ENCODE assay signal across 8 cellular contexts in the genomic region with DNA sequence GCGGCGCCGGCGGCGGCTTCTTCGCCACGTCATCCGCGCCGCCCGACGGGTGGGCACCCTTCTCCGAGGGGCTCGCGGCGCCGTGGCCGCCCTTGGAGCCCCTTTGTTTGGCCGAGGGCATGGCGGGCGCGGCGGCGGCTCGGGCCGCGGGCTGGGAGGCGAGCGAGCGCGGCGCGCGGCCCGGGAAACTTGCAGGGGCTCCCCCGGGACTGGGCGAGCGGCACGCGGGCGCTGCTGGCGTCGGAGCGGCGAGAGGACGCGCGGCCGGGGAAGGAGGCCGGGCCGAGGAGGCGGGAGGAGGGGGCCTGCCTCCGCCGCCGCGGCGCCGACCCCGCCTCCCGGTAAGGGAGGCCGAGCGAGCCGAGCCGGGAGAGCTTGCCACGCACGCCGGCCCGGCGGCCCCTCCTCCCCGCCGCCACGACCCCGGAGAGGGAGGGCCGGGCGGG. TPM values are rescaled to one million over a fixed set of nuclear protein-coding genes. Genes with fewer than 3 reads are reported as not detected.
DNase-seq lines count a peak whose midpoint lies in the region; ATAC-seq, FAIRE-seq and TF ChIP-seq lines count a peak whose summit lies in the region.

A gene with protein sequence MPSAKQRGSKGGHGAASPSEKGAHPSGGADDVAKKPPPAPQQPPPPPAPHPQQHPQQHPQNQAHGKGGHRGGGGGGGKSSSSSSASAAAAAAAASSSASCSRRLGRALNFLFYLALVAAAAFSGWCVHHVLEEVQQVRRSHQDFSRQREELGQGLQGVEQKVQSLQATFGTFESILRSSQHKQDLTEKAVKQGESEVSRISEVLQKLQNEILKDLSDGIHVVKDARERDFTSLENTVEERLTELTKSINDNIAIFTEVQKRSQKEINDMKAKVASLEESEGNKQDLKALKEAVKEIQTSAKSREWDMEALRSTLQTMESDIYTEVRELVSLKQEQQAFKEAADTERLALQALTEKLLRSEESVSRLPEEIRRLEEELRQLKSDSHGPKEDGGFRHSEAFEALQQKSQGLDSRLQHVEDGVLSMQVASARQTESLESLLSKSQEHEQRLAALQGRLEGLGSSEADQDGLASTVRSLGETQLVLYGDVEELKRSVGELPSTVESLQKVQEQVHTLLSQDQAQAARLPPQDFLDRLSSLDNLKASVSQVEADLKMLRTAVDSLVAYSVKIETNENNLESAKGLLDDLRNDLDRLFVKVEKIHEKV (minus strand): TSS at position 290 of the 446 bp plus-strand sequence. CDS start 169 bp downstream, at position 121.

- ATAC-seq in GM19455 (IDR thresholded peaks at IDR 0.05; ENCODE audit: unreplicated experiment) (peak; percentile 47), heart left ventricle (peak; percentile 45 to 85 (median 84))

- H3K9ac ChIP-seq in SK-N-MC (ENCODE audit: insufficient read length) (peak within 1 kb of the TSS; percentile 97), parathyroid adenoma (peak within 1 kb of the TSS; percentile 85)

- TF ChIP-seq CTCF in adrenal gland (IDR thresholded peaks at IDR 0.05) (no peak), heart left ventricle (IDR thresholded peaks at IDR 0.05) (no peak), parathyroid adenoma (IDR thresholded peaks at IDR 0.05) (no peak)

- H3K4me2 ChIP-seq in parathyroid adenoma (ENCODE audit: low read length) = peak within 1 kb of the TSS; percentile 93

- WGBS in adrenal gland, 4 donors = 0% methylated on average over 46 to 75 of the region's 75 CpGs; no CpG with 5 or more reads in 2 of the 4 donors
- WGBS in heart left ventricle, 4 donors = 0 to 1% (median 1%) methylated on average over 17 to 75 of the region's 75 CpGs; no CpG with 5 or more reads in 1 of the 4 donors

- peak within 1 kb of the TSS; percentile 96 for H2AFZ ChIP-seq in parathyroid adenoma

- H3K36me3 ChIP-seq in SK-N-MC (ENCODE audit: insufficient read depth, low read length) = peaks cover 31% of the 10 kb centered on the region
- H3K36me3 ChIP-seq in adrenal gland (replicated peaks in 1 of 2) = no peaks in the 10 kb centered on the region
- peaks cover 0 to 19% (median 8%) of the 10 kb centered on the region in 9 donors for H3K36me3 ChIP-seq in heart left ventricle
- H3K36me3 ChIP-seq in parathyroid adenoma (ENCODE audit: control insufficient read depth, insufficient read depth, low read length) = no peaks in the 10 kb centered on the region

- peaks cover 23% of the 10 kb centered on the region for H3K79me2 ChIP-seq in parathyroid adenoma

- FAIRE-seq in HTR-8/SVneo (lab: Jason Lieb, UNC) = peak; percentile 20

- H3K4me3 ChIP-seq in SK-N-MC = peak within 1 kb of the TSS; percentile 82
- peak within 1 kb of the TSS; percentile 41 to 99 (median 77) for H3K4me3 ChIP-seq in adrenal gland
- H3K4me3 ChIP-seq in heart left ventricle = peak within 1 kb of the TSS; percentile 75 to 95 (median 91)
- H3K4me3 ChIP-seq in parathyroid adenoma (ENCODE audit: low read depth, low read length) = peak within 1 kb of the TSS; percentile 70

- H3K27ac ChIP-seq in SK-N-MC (peak within 1 kb of the TSS; percentile 90), adrenal gland (peak within 1 kb of the TSS; percentile 74 to 100 (median 97)), heart left ventricle (peak within 1 kb of the TSS; percentile 90 to 100 (median 99)), parathyroid adenoma (peak within 1 kb of the TSS; percentile 91)

- intact Hi-C loops in adrenal gland (cut with DNase I) = no loop called here
- intact Hi-C loops in heart left ventricle (cut with DNase I) = loop anchor here in 9 of 10 donors (2.0 to 10.0 kb wide), 6 partner anchors 35 to 95 kb away; a partner anchor contains a TSS

- TF ChIP-seq POLR2A in adrenal gland (IDR thresholded peaks at IDR 0.05) (peak; percentile 72 to 76), heart left ventricle (IDR thresholded peaks at IDR 0.05) (peak in 1 of 2 donors; percentile 42)

- H3K27me3 ChIP-seq in adrenal gland (no peaks in the 10 kb centered on the region), heart left ventricle (no peaks in the 10 kb centered on the region), parathyroid adenoma (ENCODE audit: control insufficient read depth, insufficient read depth, low read length) (no peaks in the 10 kb centered on the region)

- H3K4me1 ChIP-seq in adrenal gland (replicated peaks in 1 of 2) (peaks cover 29 to 55% of the 10 kb centered on the region in 2 donors), heart left ventricle (peaks cover 3 to 55% (median 36%) of the 10 kb centered on the region in 12 donors), parathyroid adenoma (peaks cover 11% of the 10 kb centered on the region)

- H3K9me3 ChIP-seq in SK-N-MC (ENCODE audit: low read depth, low read length) = no peaks in the 10 kb centered on the region
- no peaks in the 10 kb centered on the region for H3K9me3 ChIP-seq in adrenal gland (replicated peaks in 1 of 3)
- no peaks in the 10 kb centered on the region for H3K9me3 ChIP-seq in heart left ventricle
- no peaks in the 10 kb centered on the region for H3K9me3 ChIP-seq in parathyroid adenoma (ENCODE audit: control insufficient read depth, low read length)

- DNase-seq in COLO829 (ENCODE audit: low spot score) (peak; percentile 67), HTR-8/SVneo (ENCODE audit: insufficient read length, low spot score) (peak; percentile 52), SK-N-MC (ENCODE audit: low read depth, low spot score) (no peak), adrenal gland (peak; percentile 71 to 82 (median 79)), heart left ventricle (peak; percentile 87 to 92 (median 87)), MV-4-11 (lab: John Stamatoyannopoulos, UW) (no peak)

RNA-seq across cellular contexts. Expression of the gene that starts here (rescaled TPM):
- 100 to 1,000 TPM in 1 of 8 donors, 10 to 100 TPM in 7; 61.5 to 101 (median 91.5) TPM for total RNA-seq in adrenal gland
- 100 to 1,000 TPM in 1 of 3 donors, 10 to 100 TPM in 2; 11.0 to 101 (median 17.6) TPM for polyA plus RNA-seq in adrenal gland
- 10 to 100 TPM; 39.9 to 70.7 (median 53.7) TPM for total RNA-seq in heart left ventricle
- 10 to 100 TPM; 19.0 to 61.5 TPM for polyA plus RNA-seq in heart left ventricle

Comparison
In these comparisons a context has a peak if more than half of its experiments do, and no peak if none do; other contexts are left out.
1. DNase-seq: peak in COLO829 (single experiment), HTR-8/SVneo (single experiment), adrenal gland (7 of 7) and heart left ventricle (5 of 5); none in SK-N-MC (single experiment) and MV-4-11 (single experiment).
2. intact Hi-C loops: an anchor here in heart left ventricle (2.0 to 10.0 kb wide); none called in adrenal gland.
3. Peak in every context shown above with its lines, with median percentiles within 50 percentile points of each other: H3K27ac ChIP-seq and H3K4me3 ChIP-seq.